17 cellular contexts compared by ENCODE assay signal in genomic region chr2:105617631-105618350, GRCh38.
DNase-seq lines count a peak whose midpoint lies in the region; ATAC-seq, FAIRE-seq and TF ChIP-seq lines count a peak whose summit lies in the region.
"Had no signal": no experiment of that assay in that cellular context is flagged by ENCODE, and none has a peak within 500 bp of the region (broad histone marks: within the 10 kb centered on the region; RNA-seq: fewer than 3 reads in every experiment).

No MANE protein-coding gene starts in this region.

- H2BK12ac ChIP-seq in neuronal stem cell (ENCODE audit: low read length), result no peak overlapping the region

- H2AFZ ChIP-seq in astrocyte (ENCODE audit: low read depth, low read length), result no peak overlapping the region
- no peak overlapping the region for H2AFZ ChIP-seq in neuronal stem cell (ENCODE audit: low read length)

- no peak overlapping the region for H3K4ac ChIP-seq in neuronal stem cell (ENCODE audit: low read length)

- H3K4me2 ChIP-seq in astrocyte (ENCODE audit: low read length) (no peak overlapping the region), neuronal stem cell (ENCODE audit: insufficient read depth, low read length, poor library complexity, severe bottlenecking) (no peak overlapping the region)

- H3K4me3 ChIP-seq in astrocyte (ENCODE audit: insufficient read depth, low read depth, low read length) (no peak overlapping the region), neuronal stem cell (ENCODE audit: low read length in 2 of 2) (peak overlapping the region in 1 of 2 donors; percentile 7)
- H3K4me3 ChIP-seq: GM12878, prostate gland had no signal

- H3K36me3 ChIP-seq in astrocyte (ENCODE audit: insufficient read depth, low read length) (no peaks in the 10 kb centered on the region), neuronal stem cell (replicated peaks in 1 of 2; ENCODE audit: control insufficient read depth in 2 of 2, insufficient read depth in 2 of 2, low read length in 2 of 2) (no peaks in the 10 kb centered on the region)
- H3K36me3 ChIP-seq: prostate gland had no signal

- H3K27me3 ChIP-seq in astrocyte (ENCODE audit: insufficient read depth, low read length) (peaks cover 7% of the 10 kb centered on the region), neuronal stem cell (ENCODE audit: control insufficient read depth in 3 of 3, insufficient read depth in 3 of 3, low read depth in 1 of 3, low read length in 3 of 3) (no peaks in the 10 kb centered on the region)

- H3K79me1 ChIP-seq in neuronal stem cell (ENCODE audit: low read depth, low read length), result no peaks in the 10 kb centered on the region

- H3K79me2 ChIP-seq in astrocyte (ENCODE audit: insufficient read depth, low read length), result no peaks in the 10 kb centered on the region

- H3K4me1 Mint-ChIP-seq in activated naive CD8-positive, alpha-beta T cell treated with anti-CD3 and anti-CD28 coated beads, Interleukin-2, amount 50 U/mL, for 24 hours, result peaks cover 9% of the 10 kb centered on the region
- H3K4me1 Mint-ChIP-seq in activated naive CD8-positive, alpha-beta T cell treated with anti-CD3 and anti-CD28 coated beads for 36 hours, result peaks cover 5% of the 10 kb centered on the region
- peaks cover 2% of the 10 kb centered on the region for H3K4me1 Mint-ChIP-seq in astrocyte (ENCODE audit: low read depth, unreplicated experiment)

- no peak overlapping the region for H3K14ac ChIP-seq in neuronal stem cell (ENCODE audit: low read length)

- H3K4me3 Mint-ChIP-seq in activated naive CD8-positive, alpha-beta T cell treated with anti-CD3 and anti-CD28 coated beads, Interleukin-2, amount 50 U/mL, for 24 hours, result no peak overlapping the region
- no peak overlapping the region for H3K4me3 Mint-ChIP-seq in activated naive CD8-positive, alpha-beta T cell treated with anti-CD3 and anti-CD28 coated beads for 36 hours
- H3K4me3 Mint-ChIP-seq in astrocyte (ENCODE audit: unreplicated experiment), result no peak overlapping the region
- H3K4me3 Mint-ChIP-seq: T-helper 2 cell treated with Interferon-gamma antibody and Interleukin-4, amounts not matched to agents 5 μg/mL and 100 μg/mL, for 36 hours had no signal

- no peak for FAIRE-seq in astrocyte (lab: Jason Lieb, UNC)
- FAIRE-seq: GM12878 had no signal

- no peak overlapping the region for H2BK120ac ChIP-seq in neuronal stem cell (ENCODE audit: low read depth, low read length)

- H2BK5ac ChIP-seq in neuronal stem cell (ENCODE audit: low read length), result no peak overlapping the region

- H3K27ac ChIP-seq in astrocyte (ENCODE audit: low read depth, low read length) (no peak overlapping the region), neuronal stem cell (replicated peaks; ENCODE audit: low read length) (no peak overlapping the region)
- H3K27ac ChIP-seq: prostate gland had no signal

- H3K9ac ChIP-seq in astrocyte (ENCODE audit: low read length) (no peak overlapping the region), neuronal stem cell (ENCODE audit: low read depth, low read length, poor library complexity) (no peak overlapping the region)

- no peak for TF ChIP-seq CTCF in astrocyte (IDR thresholded peaks at IDR 0.05; ENCODE audit: insufficient read depth, low read depth, low read length)

- H3K9me3 Mint-ChIP-seq in activated naive CD8-positive, alpha-beta T cell treated with anti-CD3 and anti-CD28 coated beads, Interleukin-2, amount 50 U/mL, for 24 hours, result no peaks in the 10 kb centered on the region
- H3K9me3 Mint-ChIP-seq in activated naive CD8-positive, alpha-beta T cell treated with anti-CD3 and anti-CD28 coated beads for 36 hours, result no peaks in the 10 kb centered on the region
- peaks cover 4% of the 10 kb centered on the region for H3K9me3 Mint-ChIP-seq in astrocyte (ENCODE audit: unreplicated experiment)
- H3K9me3 Mint-ChIP-seq: T-helper 2 cell treated with Interferon-gamma antibody and Interleukin-4, amounts not matched to agents 5 μg/mL and 100 μg/mL, for 36 hours had no signal

- H4K91ac ChIP-seq in neuronal stem cell (ENCODE audit: low read depth, low read length, poor library complexity), result no peak overlapping the region

- no peak for DNase-seq in activated naive CD8-positive, alpha-beta T cell treated with anti-CD3 and anti-CD28 coated beads, Interleukin-2, amount 50 U/mL, for 24 hours
- no peak for DNase-seq in activated naive CD8-positive, alpha-beta T cell treated with anti-CD3 and anti-CD28 coated beads for 36 hours
- DNase-seq in NCI-H2107 (lab: John Stamatoyannopoulos, UW), result peak; percentile 42
- DNase-seq in astrocyte (ENCODE audit: low read depth), result no peak
- DNase-seq in neuronal stem cell (ENCODE audit: low spot score), result no peak
- DNase-seq in posterior vena cava (ENCODE audit: low spot score), result no peak
- no peak for DNase-seq in stimulated activated CD4-positive, alpha-beta T cell treated with anti-CD3 and anti-CD28 coated beads, Interleukin-12 subunit alpha, Interleukin-12 subunit beta, amount 100 ng/mL, for 4 hours
- DNase-seq in NOMO-1 treated with dmso at 0.1 percent for 144 hours (lab: John Stamatoyannopoulos, UW; ENCODE audit: unreplicated experiment), result no peak
- DNase-seq: ACHN; activated gamma-delta T cell treated with Interleukin-2 at 50 U/mL for 16 hours; DMS79 treated with DMSO at 0.1 percent for 48 hours; midbrain; NCI-H1092 treated with DMSO at 0.1 percent for 48 hours; stimulated activated CD4-positive, alpha-beta T cell treated with anti-CD3 and anti-CD28 coated beads, Interleukin-1b, Interleukin-23, amount 100 ng/mL, for 48 hours had no signal

- H3K4me1 ChIP-seq in astrocyte (ENCODE audit: insufficient read depth, low read length) (no peaks in the 10 kb centered on the region), neuronal stem cell (ENCODE audit: control insufficient read depth in 2 of 2, insufficient read depth in 1 of 2, low read depth in 1 of 2, low read length in 2 of 2) (peaks cover 0 to 6% of the 10 kb centered on the region in 2 donors)
- H3K4me1 ChIP-seq: prostate gland had no signal

- H3K27ac Mint-ChIP-seq in activated naive CD8-positive, alpha-beta T cell treated with anti-CD3 and anti-CD28 coated beads, Interleukin-2, amount 50 U/mL, for 24 hours, result no peak overlapping the region
- H3K27ac Mint-ChIP-seq in activated naive CD8-positive, alpha-beta T cell treated with anti-CD3 and anti-CD28 coated beads for 36 hours, result no peak overlapping the region
- peak overlapping the region; percentile 28 for H3K27ac Mint-ChIP-seq in astrocyte (ENCODE audit: unreplicated experiment)
- H3K27ac Mint-ChIP-seq: T-helper 2 cell treated with Interferon-gamma antibody and Interleukin-4, amounts not matched to agents 5 μg/mL and 100 μg/mL, for 36 hours had no signal

- no peaks in the 10 kb centered on the region for H4K20me1 ChIP-seq in astrocyte (ENCODE audit: insufficient read depth, low read length)

- no peak overlapping the region for H4K8ac ChIP-seq in neuronal stem cell (ENCODE audit: low read depth, low read length)

- no CpG with 5 or more reads among the region's 12 CpGs for WGBS in neuronal stem cell (ENCODE audit: extremely low coverage in 2 of 2, insufficient read length in 2 of 2, insufficient replicate concordance in 1 of 2), 2 donors

- H2BK15ac ChIP-seq in neuronal stem cell (ENCODE audit: low read length), result no peak overlapping the region

- peak; percentile 69 for ATAC-seq in activated naive CD8-positive, alpha-beta T cell treated with anti-CD3 and anti-CD28 coated beads, Interleukin-2, amount 50 U/mL, for 24 hours
- ATAC-seq: GM12878 had no signal

- no peaks in the 10 kb centered on the region for H3K9me3 ChIP-seq in astrocyte (ENCODE audit: insufficient read depth, low read depth, low read length)
- no peaks in the 10 kb centered on the region for H3K9me3 ChIP-seq in neuronal stem cell (replicated peaks in 1 of 2; ENCODE audit: control insufficient read depth in 2 of 2, insufficient read depth in 1 of 2, low read depth in 1 of 2, low read length in 2 of 2)
- H3K9me3 ChIP-seq: prostate gland had no signal

- intact Hi-C loops in posterior vena cava (cut with DNase I), result no loop called here

- H3K36me3 Mint-ChIP-seq in activated naive CD8-positive, alpha-beta T cell treated with anti-CD3 and anti-CD28 coated beads, Interleukin-2, amount 50 U/mL, for 24 hours (ENCODE audit: low read depth), result no peaks in the 10 kb centered on the region
- H3K36me3 Mint-ChIP-seq in activated naive CD8-positive, alpha-beta T cell treated with anti-CD3 and anti-CD28 coated beads for 36 hours, result no peaks in the 10 kb centered on the region
- H3K36me3 Mint-ChIP-seq in astrocyte (ENCODE audit: low read depth, unreplicated experiment), result no peaks in the 10 kb centered on the region

- H3K27me3 Mint-ChIP-seq in activated naive CD8-positive, alpha-beta T cell treated with anti-CD3 and anti-CD28 coated beads, Interleukin-2, amount 50 U/mL, for 24 hours, result peaks cover 9% of the 10 kb centered on the region
- no peaks in the 10 kb centered on the region for H3K27me3 Mint-ChIP-seq in activated naive CD8-positive, alpha-beta T cell treated with anti-CD3 and anti-CD28 coated beads for 36 hours
- peaks cover 26% of the 10 kb centered on the region for H3K27me3 Mint-ChIP-seq in astrocyte (ENCODE audit: low read depth, unreplicated experiment)

- H2AK5ac ChIP-seq in neuronal stem cell (ENCODE audit: low read depth, low read length), result no peak overlapping the region

- peak overlapping the region; percentile 40 for H3K18ac ChIP-seq in neuronal stem cell (ENCODE audit: low read length)

- no peak overlapping the region for H3K23ac ChIP-seq in neuronal stem cell (ENCODE audit: low read depth, low read length, poor library complexity)
